8 cellular contexts compared by ENCODE assay signal in genomic region chr12:120686151-120686689, GRCh38. TPM values are rescaled to one million over a fixed set of nuclear protein-coding genes. Genes with fewer than 3 reads are reported as not detected.
DNase-seq lines count a peak whose midpoint lies in the region; ATAC-seq and TF ChIP-seq lines count a peak whose summit lies in the region.

No MANE protein-coding gene starts in this region.

- peak overlapping the region; percentile 88 for H3K4me3 Mint-ChIP-seq in activated CD8-positive, alpha-beta memory T cell treated with anti-CD3 and anti-CD28 coated beads, Interleukin-2, amount 10 ng/mL, durations not matched to agents 7 days and 5 days
- peak overlapping the region; percentile 89 for H3K4me3 Mint-ChIP-seq in endodermal cell

- peak overlapping the region; percentile 81 for H3K9ac ChIP-seq in endodermal cell (ENCODE audit: extremely low read depth, low read length, poor library complexity, severe bottlenecking)

- no peaks in the 10 kb centered on the region for H3K36me3 ChIP-seq in endodermal cell (ENCODE audit: control insufficient read depth, insufficient read depth, low read length)

- 0% methylated on average over 7 to 46 of the region's 46 CpGs for WGBS in endodermal cell (ENCODE audit: insufficient coverage in 1 of 2, insufficient read length in 1 of 2), 2 experiments

- no peaks in the 10 kb centered on the region for H3K9me3 ChIP-seq in endodermal cell (ENCODE audit: control insufficient read depth, low read length)

- peaks cover 47% of the 10 kb centered on the region for H3K4me1 Mint-ChIP-seq in activated CD8-positive, alpha-beta memory T cell treated with anti-CD3 and anti-CD28 coated beads, Interleukin-2, amount 10 ng/mL, durations not matched to agents 7 days and 5 days
- peaks cover 30% of the 10 kb centered on the region for H3K4me1 Mint-ChIP-seq in endodermal cell

- H3K36me3 Mint-ChIP-seq in activated CD8-positive, alpha-beta memory T cell treated with anti-CD3 and anti-CD28 coated beads, Interleukin-2, amount 10 ng/mL, durations not matched to agents 7 days and 5 days = no peaks in the 10 kb centered on the region
- no peaks in the 10 kb centered on the region for H3K36me3 Mint-ChIP-seq in endodermal cell (ENCODE audit: low read depth)

- no peaks in the 10 kb centered on the region for H3K4me1 ChIP-seq in endodermal cell (ENCODE audit: control insufficient read depth, insufficient read depth, low read length)

- no peaks in the 10 kb centered on the region for H3K27me3 Mint-ChIP-seq in activated CD8-positive, alpha-beta memory T cell treated with anti-CD3 and anti-CD28 coated beads, Interleukin-2, amount 10 ng/mL, durations not matched to agents 7 days and 5 days
- no peaks in the 10 kb centered on the region for H3K27me3 Mint-ChIP-seq in endodermal cell (ENCODE audit: insufficient read depth)

- H3K9me3 Mint-ChIP-seq in activated CD8-positive, alpha-beta memory T cell treated with anti-CD3 and anti-CD28 coated beads, Interleukin-2, amount 10 ng/mL, durations not matched to agents 7 days and 5 days (ENCODE audit: low read depth) = no peaks in the 10 kb centered on the region
- H3K9me3 Mint-ChIP-seq in endodermal cell = no peaks in the 10 kb centered on the region

- no peaks in the 10 kb centered on the region for H3K27me3 ChIP-seq in endodermal cell (ENCODE audit: control insufficient read depth, insufficient read depth, low read length, poor library complexity, severe bottlenecking)

- peak overlapping the region; percentile 93 for H3K4me3 ChIP-seq in endodermal cell (ENCODE audit: low read length)

- no peak for TF ChIP-seq CTCF in endodermal cell (conservative IDR thresholded peaks at IDR 0.05)

- peak overlapping the region; percentile 96 for H3K27ac ChIP-seq in endodermal cell (ENCODE audit: low read depth, low read length)

- peak overlapping the region; percentile 90 for H3K27ac Mint-ChIP-seq in activated CD8-positive, alpha-beta memory T cell treated with anti-CD3 and anti-CD28 coated beads, Interleukin-2, amount 10 ng/mL, durations not matched to agents 7 days and 5 days
- peak overlapping the region; percentile 95 for H3K27ac Mint-ChIP-seq in endodermal cell

- CTCF ChIA-PET in activated CD8-positive, alpha-beta memory T cell treated with anti-CD3 and anti-CD28 coated beads, Interleukin-2, amount 10 ng/mL, durations not matched to agents 7 days and 5 days (lab: Charles Lee) = interaction anchor here (0.7 to 7.4 kb wide), 11 partner anchors 8 to 248 kb away, joined by 3 to 55 read pairs (median 4); partner anchors contain the start of gene POP5

- DNase-seq in COLO668 (lab: John Stamatoyannopoulos, UW; ENCODE audit: unreplicated experiment) (peak; percentile 100), HT1080 (ENCODE audit: low read depth) (peak; percentile 97), NOMO-1 (lab: John Stamatoyannopoulos, UW; ENCODE audit: unreplicated experiment in 2 of 2) (peak; percentile 97), endodermal cell (peak; percentile 99), mesenteric fat pad (ENCODE audit: low spot score) (peak; percentile 99)
- DNase-seq in activated CD8-positive, alpha-beta memory T cell treated with anti-CD3 and anti-CD28 coated beads, Interleukin-2, amount 10 ng/mL, durations not matched to agents 7 days and 5 days = peak; percentile 99
- peak; percentile 89 for DNase-seq in stimulated activated CD8-positive, alpha-beta memory T cell treated with anti-CD3 and anti-CD28 coated beads, Interleukin-15, amount 100 ng/mL, for 24 hours (ENCODE audit: low read depth)

- ATAC-seq in GM21360 (IDR thresholded peaks at IDR 0.05; ENCODE audit: unreplicated experiment) = peak; percentile 64
- ATAC-seq in activated CD8-positive, alpha-beta memory T cell treated with anti-CD3 and anti-CD28 coated beads, Interleukin-2, amount 10 ng/mL, durations not matched to agents 7 days and 5 days = peak; percentile 79

RNA-seq across cellular contexts. Expression of gene MLEC, which starts 0.7 kb away (rescaled TPM):
- 98.3 and 99.4 TPM in 2 replicates for total RNA-seq in HT1080 (2014; rRNA removed; shearing (Covaris generic))
- polyA plus RNA-seq in HT1080 (2015; cell fraction: cytosol; rRNA removed) = 69.3 and 73.4 TPM in 2 replicates
- 66.0 and 70.3 TPM in 2 replicates for polyA plus RNA-seq in HT1080 (2015; cell fraction: nucleus; rRNA removed)
- total RNA-seq in activated CD8-positive, alpha-beta memory T cell treated with anti-CD3 and anti-CD28 coated beads, Interleukin-2, amount 10 ng/mL, durations not matched to agents 7 days and 5 days = 10 to 100 TPM; 74.5 to 96.2 TPM
- total RNA-seq in endodermal cell (100 to 1,000 TPM; 188 to 195 TPM), mesenteric fat pad (154 TPM)
- polyA plus RNA-seq in endodermal cell (2013, experiment 1 of 2) = 74.9 TPM
- polyA plus RNA-seq in endodermal cell (2013, experiment 2 of 2) = 85.2 TPM

RNA-seq across cellular contexts. Expression of gene UNC119B, which starts 24.0 kb away (rescaled TPM):
- 11.1 and 11.2 TPM in 2 replicates for total RNA-seq in HT1080 (2014; rRNA removed; shearing (Covaris generic))
- polyA plus RNA-seq in HT1080 (2015; cell fraction: cytosol; rRNA removed) = 24.7 and 24.9 TPM in 2 replicates
- 28.1 and 34.0 TPM in 2 replicates for polyA plus RNA-seq in HT1080 (2015; cell fraction: nucleus; rRNA removed)
- 10 to 100 TPM; 15.9 to 22.9 TPM for total RNA-seq in activated CD8-positive, alpha-beta memory T cell treated with anti-CD3 and anti-CD28 coated beads, Interleukin-2, amount 10 ng/mL, durations not matched to agents 7 days and 5 days
- total RNA-seq in endodermal cell (10 to 100 TPM; 52.8 to 60.7 TPM), mesenteric fat pad (20.4 TPM)
- 51.5 TPM for polyA plus RNA-seq in endodermal cell (2013, experiment 1 of 2)
- polyA plus RNA-seq in endodermal cell (2013, experiment 2 of 2) = 48.1 TPM

RNA-seq across cellular contexts. Expression of gene ACADS, which starts 39.4 kb away (rescaled TPM):
- total RNA-seq in HT1080 (2014; rRNA removed; shearing (Covaris generic)) = 5.1 and 5.6 TPM in 2 replicates
- 7.6 and 8.6 TPM in 2 replicates for polyA plus RNA-seq in HT1080 (2015; cell fraction: cytosol; rRNA removed)
- polyA plus RNA-seq in HT1080 (2015; cell fraction: nucleus; rRNA removed) = 16.9 and 21.8 TPM in 2 replicates
- 10 to 100 TPM; 14.6 to 17.6 TPM for total RNA-seq in activated CD8-positive, alpha-beta memory T cell treated with anti-CD3 and anti-CD28 coated beads, Interleukin-2, amount 10 ng/mL, durations not matched to agents 7 days and 5 days
- 1 to 10 TPM; 8.0 to 9.2 TPM for total RNA-seq in endodermal cell
- 6.9 TPM for polyA plus RNA-seq in endodermal cell (2013, experiment 1 of 2)
- polyA plus RNA-seq in endodermal cell (2013, experiment 2 of 2) = 5.5 TPM
- 66.9 TPM for total RNA-seq in mesenteric fat pad

RNA-seq across cellular contexts. Expression of gene CABP1, which starts 45.8 kb away (rescaled TPM):
- not detected in 2 replicates for total RNA-seq in HT1080 (2014; rRNA removed; shearing (Covaris generic))
- 0.07 and 0.22 TPM in 2 replicates for polyA plus RNA-seq in HT1080 (2015; cell fraction: cytosol; rRNA removed)
- polyA plus RNA-seq in HT1080 (2015; cell fraction: nucleus; rRNA removed) = 0.06 TPM in 1 of 2 replicates, not detected in the other
- total RNA-seq in activated CD8-positive, alpha-beta memory T cell treated with anti-CD3 and anti-CD28 coated beads, Interleukin-2, amount 10 ng/mL, durations not matched to agents 7 days and 5 days = not detected
- total RNA-seq in endodermal cell (under 1 TPM; 0.29 to 0.86 TPM), mesenteric fat pad (5.5 TPM)
- polyA plus RNA-seq in endodermal cell (2013, experiment 1 of 2) = 0.93 TPM
- polyA plus RNA-seq in endodermal cell (2013, experiment 2 of 2) = 1.2 TPM

Comparison
In these comparisons a context has a peak if more than half of its experiments do, and no peak if none do; other contexts are left out.
1. Peak in every context shown above with its lines: DNase-seq, ATAC-seq, H3K4me3 ChIP-seq and H3K27ac ChIP-seq.